ENCODE assay signal across 8 cellular contexts in the genomic region with DNA sequence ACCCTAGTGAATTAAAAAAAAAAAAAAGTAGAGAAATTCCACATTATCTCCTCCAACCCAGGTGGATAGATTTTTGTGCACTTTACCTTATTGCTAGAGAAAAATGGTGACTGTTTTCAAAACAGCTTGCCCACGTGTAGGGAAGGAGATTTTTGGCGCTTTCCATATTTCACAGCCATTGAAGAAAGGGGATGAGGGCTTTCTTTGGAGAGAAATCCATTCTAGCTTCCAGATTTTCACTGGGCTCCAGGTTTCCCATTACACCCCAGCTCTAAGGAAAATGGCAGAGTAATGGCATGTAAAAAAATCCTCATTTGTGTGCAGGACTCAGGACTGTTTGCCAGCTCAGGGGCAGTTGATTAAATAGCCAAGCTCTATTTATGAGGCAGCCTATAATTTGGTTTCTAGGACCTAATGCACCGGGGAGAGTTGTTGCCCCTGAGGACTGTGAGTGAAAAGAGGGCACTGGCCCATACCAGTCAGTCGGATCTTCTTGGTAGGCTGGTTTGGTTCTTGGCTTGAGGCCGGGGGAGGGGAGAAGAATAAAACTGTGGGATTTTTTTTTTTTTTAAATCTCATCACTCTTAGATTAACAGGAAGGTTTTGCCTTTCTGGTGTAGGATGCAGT. TPM values are rescaled to one million over a fixed set of nuclear protein-coding genes. Genes with fewer than 3 reads are reported as not detected.
DNase-seq lines count a peak whose midpoint lies in the region; ATAC-seq, FAIRE-seq and TF ChIP-seq lines count a peak whose summit lies in the region.

No MANE protein-coding gene starts in this region.

- H3K9me3 Mint-ChIP-seq in activated CD4-positive, alpha-beta T cell treated with anti-CD3 and anti-CD28 coated beads for 36 hours (ENCODE audit: low read depth) = no peaks in the 10 kb centered on the region
- no peaks in the 10 kb centered on the region for H3K9me3 Mint-ChIP-seq in activated T-helper 17 cell treated with anti-CD3 and anti-CD28 coated beads, Interleukin-2, amount 50 U/mL, for 72 hours

- TF ChIP-seq CTCF in keratinocyte (optimal IDR thresholded peaks at IDR 0.05 in 1 of 3, IDR thresholded peaks at IDR 0.05 in 1 of 3, conservative IDR thresholded peaks at IDR 0.05 in 1 of 3; ENCODE audit: extremely low read depth in 1 of 3, insufficient read depth in 2 of 3, low read length in 3 of 3) (no peak), testis (IDR thresholded peaks at IDR 0.05) (no peak)

- H3K27ac Mint-ChIP-seq in activated CD4-positive, alpha-beta T cell treated with anti-CD3 and anti-CD28 coated beads for 36 hours = peak overlapping the region; percentile 91
- H3K27ac Mint-ChIP-seq in activated T-helper 17 cell treated with anti-CD3 and anti-CD28 coated beads, Interleukin-2, amount 50 U/mL, for 72 hours = peak overlapping the region; percentile 85

- dilution Hi-C loops in keratinocyte (cut with MboI; ENCODE audit: extremely low pct_ligation_motif_present, low sequenced_read_pairs) = no loop called here

- POLR2A ChIA-PET in activated CD4-positive, alpha-beta T cell treated with anti-CD3 and anti-CD28 coated beads for 36 hours (lab: Charles Lee) = interaction anchor here (0.6 to 5.2 kb wide), 7 partner anchors 9 to 204 kb away, joined by 3 to 73 read pairs (median 3); a partner anchor contains a TSS

- H3K4me1 ChIP-seq in keratinocyte (ENCODE audit: control insufficient read depth, extremely low read depth, insufficient read depth, low read length) (peaks cover 29% of the 10 kb centered on the region), testis (peaks cover 34% of the 10 kb centered on the region)

- no peaks in the 10 kb centered on the region for H3K9me1 ChIP-seq in keratinocyte (ENCODE audit: control insufficient read depth, extremely low read depth, insufficient read depth, low read length)

- no peak for TF ChIP-seq POLR2A in testis (IDR thresholded peaks at IDR 0.05)

- H3K4me2 ChIP-seq in keratinocyte (ENCODE audit: control insufficient read depth, extremely low read depth, insufficient read depth, low read depth, low read length) = peak overlapping the region; percentile 99

- H3K79me2 ChIP-seq in keratinocyte (ENCODE audit: control insufficient read depth, insufficient read depth, low read length) = peaks cover 21% of the 10 kb centered on the region

- intact Hi-C loops in activated CD4-positive, alpha-beta T cell treated with anti-CD3 and anti-CD28 coated beads for 36 hours (cut with DNase I, micrococcal nuclease) = loop anchor here (1.0 to 10.0 kb wide), 9 partner anchors 17 to 1949 kb away; a partner anchor contains a TSS
- intact Hi-C loops in testis (cut with DNase I; ENCODE audit: low total_unique reads) = no loop called here

- DNase-seq in activated CD4-positive, alpha-beta T cell treated with anti-CD3 and anti-CD28 coated beads for 36 hours = peak; percentile 29
- no peak for DNase-seq in activated CD4-positive, alpha-beta T cell treated with anti-CD3 and anti-CD28 coated beads for 48 hours
- DNase-seq in keratinocyte (ENCODE audit: low read depth, low spot score) (no peak), testis (no peak), Ammon's horn (ENCODE audit: low spot score) (no peak), MV-4-11 (lab: John Stamatoyannopoulos, UW) (no peak)
- DNase-seq in activated CD4-positive, CD25-positive, alpha-beta regulatory T cell (lab: John Stamatoyannopoulos, UW) = no peak

- H3K27ac ChIP-seq in keratinocyte (ENCODE audit: control insufficient read depth, insufficient read depth, low read length) = peak overlapping the region; percentile 94
- H3K27ac ChIP-seq in testis = peak overlapping the region; percentile 97 to 99

- no peaks in the 10 kb centered on the region for H3K27me3 Mint-ChIP-seq in activated CD4-positive, alpha-beta T cell treated with anti-CD3 and anti-CD28 coated beads for 36 hours
- no peaks in the 10 kb centered on the region for H3K27me3 Mint-ChIP-seq in activated T-helper 17 cell treated with anti-CD3 and anti-CD28 coated beads, Interleukin-2, amount 50 U/mL, for 72 hours

- H3K4me3 ChIP-seq in keratinocyte (ENCODE audit: control insufficient read depth in 2 of 3, extremely low read depth in 1 of 3, insufficient read depth in 2 of 3, low read depth in 1 of 3, low read length in 3 of 3) = peak overlapping the region; percentile 47 to 87 (median 78)
- peak overlapping the region; percentile 42 to 61 for H3K4me3 ChIP-seq in testis

- ATAC-seq in activated CD4-positive, alpha-beta T cell treated with anti-CD3 and anti-CD28 coated beads for 36 hours = no peak
- no peak for ATAC-seq in activated T-helper 17 cell treated with anti-CD3 and anti-CD28 coated beads, Interleukin-2, amount 50 U/mL, for 72 hours (replicated peaks)

- H4K20me1 ChIP-seq in keratinocyte (ENCODE audit: control insufficient read depth, extremely low read depth, insufficient read depth, low read length) = peaks cover 3% of the 10 kb centered on the region

- CTCF ChIA-PET in activated CD4-positive, alpha-beta T cell treated with anti-CD3 and anti-CD28 coated beads for 36 hours (lab: Charles Lee) = interaction anchor here (0.6 to 5.3 kb wide), 23 partner anchors 10 to 1079 kb away, joined by 3 to 64 read pairs (median 4); a partner anchor contains a TSS

- no peak for FAIRE-seq in keratinocyte (lab: Jason Lieb, UNC)

- H3K9ac ChIP-seq in keratinocyte (ENCODE audit: control insufficient read depth, extremely low read depth, insufficient read depth, low read length) = peak overlapping the region; percentile 87

- 21 to 23% methylated on average over 5 of the region's 5 CpGs for WGBS in testis, 2 donors

- peak overlapping the region; percentile 0 for H2AFZ ChIP-seq in keratinocyte (ENCODE audit: control insufficient read depth, low read length)

- H3K9me3 ChIP-seq in keratinocyte (ENCODE audit: control insufficient read depth, low read depth, low read length) (no peaks in the 10 kb centered on the region), testis (no peaks in the 10 kb centered on the region)

- H3K4me3 Mint-ChIP-seq in activated CD4-positive, alpha-beta T cell treated with anti-CD3 and anti-CD28 coated beads for 36 hours = peak overlapping the region; percentile 81
- peak overlapping the region; percentile 90 for H3K4me3 Mint-ChIP-seq in activated T-helper 17 cell treated with anti-CD3 and anti-CD28 coated beads, Interleukin-2, amount 50 U/mL, for 72 hours

- H3K27me3 ChIP-seq in keratinocyte (ENCODE audit: control insufficient read depth, extremely low read depth, insufficient read depth, low read length) (no peaks in the 10 kb centered on the region), testis (no peaks in the 10 kb centered on the region)

- H3K36me3 Mint-ChIP-seq in activated CD4-positive, alpha-beta T cell treated with anti-CD3 and anti-CD28 coated beads for 36 hours (ENCODE audit: low read depth) = no peaks in the 10 kb centered on the region
- peaks cover 5% of the 10 kb centered on the region for H3K36me3 Mint-ChIP-seq in activated T-helper 17 cell treated with anti-CD3 and anti-CD28 coated beads, Interleukin-2, amount 50 U/mL, for 72 hours (ENCODE audit: low read depth)

- H3K4me1 Mint-ChIP-seq in activated CD4-positive, alpha-beta T cell treated with anti-CD3 and anti-CD28 coated beads for 36 hours = peaks cover 30% of the 10 kb centered on the region
- H3K4me1 Mint-ChIP-seq in activated T-helper 17 cell treated with anti-CD3 and anti-CD28 coated beads, Interleukin-2, amount 50 U/mL, for 72 hours = peaks cover 10% of the 10 kb centered on the region

- no peaks in the 10 kb centered on the region for H3K36me3 ChIP-seq in keratinocyte (ENCODE audit: control insufficient read depth in 2 of 2, extremely low read depth in 1 of 2, insufficient read depth in 2 of 2, low read length in 2 of 2)
- H3K36me3 ChIP-seq in testis (ENCODE audit: low read depth, missing control alignments) = no peaks in the 10 kb centered on the region

RNA-seq across cellular contexts. Expression of a gene that starts 2.1 kb away (rescaled TPM):
- 100 to 1,000 TPM in 1 of 2 experiments, 10 to 100 TPM in 1; 73.1 to 112 TPM for total RNA-seq in activated CD4-positive, alpha-beta T cell treated with anti-CD3 and anti-CD28 coated beads for 36 hours
- total RNA-seq in activated T-helper 17 cell treated with anti-CD3 and anti-CD28 coated beads, Interleukin-2, amount 50 U/mL, for 72 hours = 10 to 100 TPM; 72.5 to 83.4 TPM
- polyA plus RNA-seq in keratinocyte (5.9 to 20.6 TPM (median 10.2 TPM) in 3 replicates), testis (ENCODE audit: insufficient read depth, low read depth, low replicate concordance) (53.7 TPM)
- 12.6 TPM for polyA plus RNA-seq in keratinocyte (2011; ENCODE audit: low read depth)
- polyA plus RNA-seq in keratinocyte (2011; cell fraction: cytosol; rRNA removed) = 12.5 and 15.3 TPM in 2 replicates
- polyA plus RNA-seq in keratinocyte (2011; cell fraction: nucleus; rRNA removed) = 70.1 and 73.8 TPM in 2 replicates
- polyA plus RNA-seq in keratinocyte (2012; ENCODE audit: low replicate concordance) = 20.3 and 29.5 TPM in 2 replicates
- polyA minus RNA-seq in keratinocyte = 15.6 to 74.1 TPM (median 41.4 TPM) in 3 replicates
- polyA minus RNA-seq in keratinocyte (2011; cell fraction: cytosol; rRNA and poly(A)+ RNA removed) = 20.3 TPM
- polyA minus RNA-seq in keratinocyte (2011; cell fraction: nucleus; rRNA and poly(A)+ RNA removed) = 47.3 and 69.0 TPM in 2 replicates
- total RNA-seq in testis = 100 to 1,000 TPM; 106 to 119 TPM
